In the genomic region with DNA sequence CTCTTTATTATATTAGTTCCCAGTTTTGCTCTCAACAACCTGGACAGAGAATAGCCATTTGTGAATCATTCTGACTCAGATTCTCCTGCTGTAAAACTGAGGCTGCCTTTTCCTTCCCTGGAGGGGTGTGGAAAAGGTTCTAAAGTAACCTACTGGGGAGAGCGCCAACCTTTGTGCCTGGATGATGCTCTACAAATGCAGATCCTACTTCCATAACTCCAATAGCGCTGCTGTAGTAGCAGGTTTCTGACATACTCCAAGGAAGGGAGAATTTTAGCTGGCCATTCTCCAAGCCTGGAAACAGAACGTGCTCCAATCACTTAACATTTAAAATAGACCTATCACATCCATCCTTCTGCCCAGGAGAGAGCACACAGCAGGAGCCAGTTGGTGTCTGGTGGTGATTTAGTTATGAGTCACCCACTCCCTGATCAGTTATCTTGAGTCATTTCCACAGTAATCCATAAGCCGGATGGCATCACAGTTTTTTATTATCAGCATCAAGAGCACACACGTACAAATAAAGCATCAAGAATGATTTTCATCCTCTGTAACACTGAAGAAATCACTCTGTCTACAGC, we compare ENCODE assay signal across 11 cellular contexts. TPM values are rescaled to one million over a fixed set of nuclear protein-coding genes. Genes with fewer than 3 reads are reported as not detected.
A peak's percentile ranks its signal among the peaks of the same experiment; 100 is the strongest.
DNase-seq lines count a peak whose midpoint lies in the region; TF ChIP-seq lines count a peak whose summit lies in the region.
"Had no signal": no experiment of that assay in that cellular context is flagged by ENCODE, and none has a peak within 500 bp of the region (broad histone marks: within the 10 kb centered on the region; RNA-seq: fewer than 3 reads in every experiment).

No MANE protein-coding gene starts in this region.

- CTCF ChIA-PET in RWPE1 (lab: Yijun Ruan, JAX): interaction anchor here (0.5 kb wide), 1 partner anchor 381 kb away, joined by 4 read pairs; no protein-coding TSS in a partner anchor

- H3K36me3 ChIP-seq in ascending aorta: no peaks in the 10 kb centered on the region
- H3K36me3 ChIP-seq: left ventricle myocardium inferior had no signal

- POLR2A ChIA-PET in RWPE1 (lab: Yijun Ruan, JAX; ENCODE audit: low non-redundant PET): no interaction called here

- no peaks in the 10 kb centered on the region for H3K4me1 ChIP-seq in ascending aorta
- H3K4me1 ChIP-seq: left ventricle myocardium inferior had no signal

- H3K27ac ChIP-seq in RWPE1 (no peak overlapping the region), ascending aorta (no peak overlapping the region)
- H3K27ac ChIP-seq: left ventricle myocardium inferior had no signal

- H3K27me3 ChIP-seq in ascending aorta: no peaks in the 10 kb centered on the region

- no peak for TF ChIP-seq CTCF in RWPE1 (conservative IDR thresholded peaks at IDR 0.05; ENCODE audit: low read depth)
- no peak for TF ChIP-seq CTCF in fibroblast of pulmonary artery (IDR thresholded peaks at IDR 0.05; ENCODE audit: low read length, missing control alignments)
- no peak for TF ChIP-seq CTCF in ascending aorta (IDR thresholded peaks at IDR 0.05)

- intact Hi-C loops in ascending aorta (cut with DNase I): no loop called here

- peak; percentile 7 for DNase-seq in stimulated activated CD4-positive, alpha-beta T cell treated with anti-CD3 and anti-CD28 coated beads, Interleukin-15, amount 100 ng/mL, for 24 hours
- no peak for DNase-seq in stimulated activated CD4-positive, alpha-beta T cell treated with anti-CD3 and anti-CD28 coated beads, Interleukin-2, amount 100 ng/mL, for 48 hours
- peak; percentile 89 for DNase-seq in RWPE1 (ENCODE audit: low spot score)
- DNase-seq in fibroblast of pulmonary artery (ENCODE audit: low read depth): peak; percentile 81
- no peak for DNase-seq in iPS-NIHi11 (ENCODE audit: low spot score)
- no peak for DNase-seq in activated effector memory CD4-positive, alpha-beta T cell treated with anti-CD3 and anti-CD28 coated beads, Interleukin-2, amount 50 U/mL, for 16 hours
- no peak for DNase-seq in mucosa of gallbladder (ENCODE audit: low spot score)
- no peak for DNase-seq in ascending aorta (ENCODE audit: low spot score in 2 of 2)
- DNase-seq: KG1; left ventricle myocardium inferior; stimulated activated CD4-positive, alpha-beta T cell treated with anti-CD3 and anti-CD28 coated beads, Interleukin-4, amount 100 ng/mL, for 4 hours had no signal

- H3K4me3 ChIP-seq in fibroblast of pulmonary artery (replicated peaks; ENCODE audit: low read depth, low read length) (no peak overlapping the region), ascending aorta (no peak overlapping the region)
- H3K4me3 ChIP-seq: left ventricle myocardium inferior had no signal

- H3K9me3 ChIP-seq in ascending aorta: no peaks in the 10 kb centered on the region
- H3K9me3 ChIP-seq: left ventricle myocardium inferior had no signal

RNA-seq across cellular contexts. Expression of gene MYH15, which starts 38.3 kb away (rescaled TPM):
- total RNA-seq in mucosa of gallbladder (not detected), ascending aorta (not detected)

Comparison
In these comparisons a context has a peak if more than half of its experiments do, and no peak if none do; other contexts are left out.
1. DNase-seq: peak in stimulated activated CD4-positive, alpha-beta T cell treated with anti-CD3 and anti-CD28 coated beads, Interleukin-15, amount 100 ng/mL, for 24 hours (single experiment), RWPE1 (single experiment) and fibroblast of pulmonary artery (single experiment); none in stimulated activated CD4-positive, alpha-beta T cell treated with anti-CD3 and anti-CD28 coated beads, Interleukin-2, amount 100 ng/mL, for 48 hours (0 of 2), iPS-NIHi11 (single experiment), activated effector memory CD4-positive, alpha-beta T cell treated with anti-CD3 and anti-CD28 coated beads, Interleukin-2, amount 50 U/mL, for 16 hours (single experiment), mucosa of gallbladder (single experiment) and ascending aorta (0 of 2).